Comparison of ENCODE assay signal across 10 cellular contexts in genomic region chr10:73786512-73786885, GRCh38. TPM values are rescaled to one million over a fixed set of nuclear protein-coding genes. Genes with fewer than 3 reads are reported as not detected.
DNase-seq lines count a peak whose midpoint lies in the region; ATAC-seq, FAIRE-seq and TF ChIP-seq lines count a peak whose summit lies in the region.
"Had no signal": no experiment of that assay in that cellular context is flagged by ENCODE, and none has a peak within 500 bp of the region (broad histone marks: within the 10 kb centered on the region; RNA-seq: fewer than 3 reads in every experiment).

No MANE protein-coding gene starts in this region.

- TF ChIP-seq CTCF in A673 (conservative IDR thresholded peaks at IDR 0.05; ENCODE audit: low read depth, low read length) (no peak), bronchial epithelial cell (IDR thresholded peaks at IDR 0.05; ENCODE audit: insufficient read depth, low read length, severe bottlenecking) (no peak)

- H3K27me3 ChIP-seq in A673 (replicated peaks; ENCODE audit: insufficient read depth, low read depth, low read length, poor library complexity) (no peaks in the 10 kb centered on the region), HUES6 (ENCODE audit: control insufficient read depth, insufficient read depth, low read length) (no peaks in the 10 kb centered on the region), bronchial epithelial cell (ENCODE audit: control insufficient read depth, insufficient read depth, low read length) (no peaks in the 10 kb centered on the region), muscle layer of colon (ENCODE audit: control insufficient read depth in 1 of 2, insufficient read depth in 2 of 2, low read length in 2 of 2) (no peaks in the 10 kb centered on the region)

- no TSS peak for BruUV-seq in A673 (replicated peaks; lab: Mats Ljungman, UMichigan)

- DNase-seq in A673 (ENCODE audit: low spot score) (no peak), bronchial epithelial cell (ENCODE audit: low read depth) (no peak), A172 (ENCODE audit: low spot score) (no peak)

- intact Hi-C loops in A673 (cut with micrococcal nuclease; ENCODE audit: unreplicated experiment), result no loop called here

- H3K4me1 ChIP-seq in A673 (ENCODE audit: insufficient read depth, low read length, poor library complexity, severe bottlenecking), result peaks cover 3% of the 10 kb centered on the region
- peaks cover 8% of the 10 kb centered on the region for H3K4me1 ChIP-seq in HUES6 (ENCODE audit: control insufficient read depth, insufficient read depth, low read length)
- peaks cover 35% of the 10 kb centered on the region for H3K4me1 ChIP-seq in muscle layer of colon (ENCODE audit: insufficient read depth, low read length)

- POLR2A ChIA-PET in A673 (lab: Charles Lee; ENCODE audit: low non-redundant PET), result no interaction called here

- no peak for ATAC-seq in GM21390 (IDR thresholded peaks at IDR 0.05; ENCODE audit: unreplicated experiment)
- ATAC-seq in GM21576 (IDR thresholded peaks at IDR 0.05; ENCODE audit: unreplicated experiment), result no peak
- ATAC-seq in HG03520 (IDR thresholded peaks at IDR 0.05; ENCODE audit: unreplicated experiment), result no peak

- no peak overlapping the region for H3K27ac ChIP-seq in A673 (ENCODE audit: low read depth, low read length, poor library complexity, severe bottlenecking)
- H3K27ac ChIP-seq in HUES6 (ENCODE audit: low read depth, low read length), result no peak overlapping the region
- H3K27ac ChIP-seq in muscle layer of colon (ENCODE audit: low read depth, low read length), result peak overlapping the region; percentile 93

- H3K4me3 ChIP-seq in A673 (ENCODE audit: low read depth, low read length, poor library complexity, severe bottlenecking) (peak overlapping the region; percentile 98), HUES6 (ENCODE audit: low read depth, low read length) (peak overlapping the region; percentile 69), bronchial epithelial cell (ENCODE audit: low read depth, low read length) (peak overlapping the region; percentile 91), muscle layer of colon (ENCODE audit: low read depth in 1 of 2, low read length in 2 of 2) (peak overlapping the region; percentile 84 to 87)

- no peak for FAIRE-seq in bronchial epithelial cell (lab: Jason Lieb, UNC)
- FAIRE-seq: GM18507, islet of Langerhans had no signal

- peaks cover 20% of the 10 kb centered on the region for H3K36me3 ChIP-seq in A673 (ENCODE audit: insufficient read depth, low read length, poor library complexity, severe bottlenecking)
- peaks cover 21% of the 10 kb centered on the region for H3K36me3 ChIP-seq in HUES6 (ENCODE audit: control insufficient read depth, insufficient read depth, low read length)
- H3K36me3 ChIP-seq in bronchial epithelial cell (ENCODE audit: control insufficient read depth, insufficient read depth, low read length), result peaks cover 20% of the 10 kb centered on the region
- peaks cover 27% of the 10 kb centered on the region for H3K36me3 ChIP-seq in muscle layer of colon (ENCODE audit: insufficient read depth, low read length)

- peak overlapping the region; percentile 76 for H3K9ac ChIP-seq in HUES6 (ENCODE audit: low read length)
- peak overlapping the region; percentile 97 for H3K9ac ChIP-seq in muscle layer of colon (ENCODE audit: low read length)

- H3K9me3 ChIP-seq in A673 (ENCODE audit: low read depth, low read length, poor library complexity, severe bottlenecking) (no peaks in the 10 kb centered on the region), HUES6 (ENCODE audit: control insufficient read depth, insufficient read depth, low read depth, low read length) (no peaks in the 10 kb centered on the region), muscle layer of colon (ENCODE audit: low read length) (no peaks in the 10 kb centered on the region)

- CTCF ChIA-PET in A673 (lab: Charles Lee), result no interaction called here

RNA-seq across cellular contexts. Expression of gene ZSWIM8, which starts 1.1 kb away (rescaled TPM):
- total RNA-seq in A673 (2021), result 71.3 and 81.1 TPM in 2 replicates
- total RNA-seq in bronchial epithelial cell, result 27.1 and 43.1 TPM in 2 replicates
- 32.3 and 47.9 TPM in 2 replicates for total RNA-seq in A172 (2014; rRNA removed; shearing (Covaris generic))

RNA-seq across cellular contexts. Expression of gene CHCHD1, which starts 4.7 kb away (rescaled TPM):
- total RNA-seq in A673 (2021) (37.5 and 37.7 TPM in 2 replicates), bronchial epithelial cell (13.2 and 25.1 TPM in 2 replicates)
- total RNA-seq in A172 (2014; rRNA removed; shearing (Covaris generic)), result 77.6 and 90.0 TPM in 2 replicates

RNA-seq across cellular contexts. Expression of gene NDST2, which starts 24.9 kb away (rescaled TPM):
- total RNA-seq in A673 (2021), result 23.1 and 28.9 TPM in 2 replicates
- total RNA-seq in bronchial epithelial cell, result 5.3 and 10.2 TPM in 2 replicates
- total RNA-seq in A172 (2014; rRNA removed; shearing (Covaris generic)), result 12.2 and 13.5 TPM in 2 replicates

RNA-seq across cellular contexts. Expression of gene SEC24C, which starts 42.3 kb away (rescaled TPM):
- total RNA-seq in A673 (2021), result 71.2 and 74.9 TPM in 2 replicates
- total RNA-seq in bronchial epithelial cell, result 55.0 and 92.4 TPM in 2 replicates
- total RNA-seq in A172 (2014; rRNA removed; shearing (Covaris generic)), result 79.0 and 83.2 TPM in 2 replicates
